ENCODE assay signal across 9 cellular contexts in the genomic region with DNA sequence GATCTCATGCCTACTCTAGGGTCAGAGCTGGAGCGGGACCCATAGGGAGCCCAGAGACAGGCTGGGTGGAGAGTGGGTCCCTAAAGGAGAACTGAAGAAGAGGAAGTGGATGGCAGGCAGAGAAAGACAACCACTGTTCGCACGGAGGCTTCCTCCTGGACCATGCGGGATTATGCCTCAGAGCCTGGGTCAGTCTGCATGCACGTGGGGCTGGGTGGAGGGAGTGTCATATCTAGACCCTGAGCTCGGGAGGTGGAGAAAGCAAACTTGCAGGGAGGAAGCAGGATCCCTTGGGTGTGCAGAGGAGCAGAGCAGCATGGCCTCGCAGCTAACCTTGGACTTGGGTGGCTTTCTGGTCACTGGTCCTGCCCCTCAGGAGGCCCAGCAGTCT.
DNase-seq lines count a peak whose midpoint lies in the region; ATAC-seq and TF ChIP-seq lines count a peak whose summit lies in the region.
"Had no signal": no experiment of that assay in that cellular context is flagged by ENCODE, and none has a peak within 500 bp of the region (broad histone marks: within the 10 kb centered on the region; RNA-seq: fewer than 3 reads in every experiment).

No MANE protein-coding gene starts in this region.

- H3K27me3 ChIP-seq in adrenal gland (no peaks in the 10 kb centered on the region), mammary epithelial cell (ENCODE audit: insufficient read depth, low read length) (no peaks in the 10 kb centered on the region)
- H3K27me3 ChIP-seq: foreskin keratinocyte had no signal

- CTCF ChIA-PET in GM10248 (lab: Yijun Ruan, JAX) (interaction anchor here (1.1 to 2.1 kb wide), 6 partner anchors 9 to 358 kb away, joined by 3 to 7 read pairs (median 4); no protein-coding TSS in a partner anchor), mammary epithelial cell (lab: Charles Lee; ENCODE audit: low non-redundant PET) (no interaction called here)

- H3K9me3 Mint-ChIP-seq in naive thymus-derived CD8-positive, alpha-beta T cell, result no peaks in the 10 kb centered on the region

- BruUV-seq in mammary epithelial cell (replicated peaks; lab: Mats Ljungman, UMichigan), result no TSS peak

- no peak overlapping the region for H3K4me2 ChIP-seq in mammary epithelial cell (ENCODE audit: insufficient read depth, low read depth, low read length)

- POLR2A ChIA-PET in GM10248 (lab: Yijun Ruan, JAX), result interaction anchor here (1.1 to 1.2 kb wide), 2 partner anchors 77 to 80 kb away, joined by 3 to 5 read pairs; no protein-coding TSS in a partner anchor
- POLR2A ChIA-PET in naive thymus-derived CD8-positive, alpha-beta T cell (lab: Charles Lee), result interaction anchor here (0.6 kb wide), 1 partner anchor 81 kb away, joined by 3 read pairs; no protein-coding TSS in a partner anchor

- DNase-seq in GM10248 (ENCODE audit: extremely low spot score), result peak; percentile 49
- DNase-seq in adrenal gland, result peak; percentile 23 to 71 (median 53)
- no peak for DNase-seq in naive thymus-derived CD8-positive, alpha-beta T cell
- no peak for DNase-seq in islet precursor cell
- no peak for DNase-seq in mammary epithelial cell
- DNase-seq in UCSD-AML1 (lab: John Stamatoyannopoulos, UW; ENCODE audit: unreplicated experiment), result no peak
- no peak for DNase-seq in stimulated activated CD4-positive, alpha-beta T cell treated with anti-CD3 and anti-CD28 coated beads, Interleukin-2, amount 100 ng/mL, for 24 hours
- DNase-seq: foreskin keratinocyte had no signal

- peak overlapping the region in 2 of 5 donors; percentile 12 to 77 for H3K27ac ChIP-seq in adrenal gland
- H3K27ac ChIP-seq in mammary epithelial cell (ENCODE audit: insufficient read depth, low read depth, low read length), result no peak overlapping the region
- H3K27ac ChIP-seq: foreskin keratinocyte had no signal

- dilution Hi-C loops in mammary epithelial cell (cut with HindIII; ENCODE audit: low sequenced_read_pairs), result no loop called here

- WGBS in adrenal gland, 4 donors, result 81 to 94% (median 81%) methylated on average over 5 to 7 of the region's 7 CpGs
- WGBS in mammary epithelial cell (ENCODE audit: low coverage, missing lambda C conversion rate), result 72% methylated on average over 7 of the region's 7 CpGs

- in situ Hi-C loops in mammary epithelial cell (cut with MboI; ENCODE audit: low sequenced_read_pairs in 2 of 2), result loop anchor here in 1 of 2 donors (25.0 kb wide), 1 partner anchor 353 kb away; the partner anchor contains the start of gene CPPED1

- peak; percentile 70 for ATAC-seq in HG03108 (IDR thresholded peaks at IDR 0.05; ENCODE audit: unreplicated experiment)
- peak; percentile 6 to 7 for ATAC-seq in naive thymus-derived CD8-positive, alpha-beta T cell
- ATAC-seq: foreskin keratinocyte had no signal

- peak overlapping the region; percentile 68 to 93 (median 89) for H3K27ac Mint-ChIP-seq in naive thymus-derived CD8-positive, alpha-beta T cell

- no peak for TF ChIP-seq POLR2A in adrenal gland (IDR thresholded peaks at IDR 0.05)

- H3K9me3 ChIP-seq in adrenal gland (replicated peaks in 1 of 3) (no peaks in the 10 kb centered on the region), mammary epithelial cell (replicated peaks; ENCODE audit: insufficient read depth, low read length) (peaks cover 2% of the 10 kb centered on the region)

- intact Hi-C loops in adrenal gland (cut with DNase I) (loop anchor here (5.0 to 10.0 kb wide), 3 partner anchors 355 to 365 kb away; no protein-coding TSS in a partner anchor), mammary epithelial cell (cut with micrococcal nuclease) (loop anchor here (5.0 to 10.0 kb wide), 4 partner anchors 95 to 575 kb away; no protein-coding TSS in a partner anchor)

- no peaks in the 10 kb centered on the region for H4K20me1 ChIP-seq in mammary epithelial cell (ENCODE audit: insufficient read depth, low read length)

- no peaks in the 10 kb centered on the region for H3K4me1 ChIP-seq in adrenal gland (replicated peaks in 1 of 2)
- no peaks in the 10 kb centered on the region for H3K4me1 ChIP-seq in mammary epithelial cell (ENCODE audit: insufficient read depth, low read length)
- H3K4me1 ChIP-seq: foreskin keratinocyte had no signal

- H3K27me3 Mint-ChIP-seq in naive thymus-derived CD8-positive, alpha-beta T cell, result no peaks in the 10 kb centered on the region

- H3K79me2 ChIP-seq in mammary epithelial cell (ENCODE audit: insufficient read depth, low read length), result no peaks in the 10 kb centered on the region

- TF ChIP-seq CTCF in GM10248 (IDR thresholded peaks at IDR 0.05; ENCODE audit: control extremely low read depth, extremely low read depth, low read depth, missing control alignments) (no peak), adrenal gland (IDR thresholded peaks at IDR 0.05) (no peak), mammary epithelial cell (conservative IDR thresholded peaks at IDR 0.05 in 1 of 2, IDR thresholded peaks at IDR 0.05 in 1 of 2; ENCODE audit: extremely low read depth in 1 of 2, insufficient read depth in 1 of 2, low read depth in 1 of 2, low read length in 2 of 2) (no peak)

- H3K4me3 ChIP-seq in adrenal gland, result no peak overlapping the region
- H3K4me3 ChIP-seq in mammary epithelial cell (replicated peaks in 1 of 3; ENCODE audit: insufficient read depth in 1 of 3, low read depth in 2 of 3, low read length in 3 of 3), result no peak overlapping the region

- no peak overlapping the region for H2AFZ ChIP-seq in mammary epithelial cell (ENCODE audit: low read depth, low read length)

- H3K36me3 ChIP-seq in adrenal gland (replicated peaks in 1 of 2) (no peaks in the 10 kb centered on the region), mammary epithelial cell (ENCODE audit: insufficient read depth, low read length) (no peaks in the 10 kb centered on the region)

- H3K4me3 Mint-ChIP-seq in naive thymus-derived CD8-positive, alpha-beta T cell, result peak overlapping the region; percentile 42 to 84 (median 70)

- no peak overlapping the region for H3K9ac ChIP-seq in mammary epithelial cell (ENCODE audit: insufficient read depth, low read length)

- H3K4me1 Mint-ChIP-seq in naive thymus-derived CD8-positive, alpha-beta T cell, result peaks cover 22 to 38% (median 30%) of the 10 kb centered on the region in 4 donors

- peaks cover 0 to 10% (median 3%) of the 10 kb centered on the region in 3 donors for H3K36me3 Mint-ChIP-seq in naive thymus-derived CD8-positive, alpha-beta T cell

Comparison
In these comparisons a context has a peak if more than half of its experiments do, and no peak if none do; other contexts are left out.
1. DNase-seq: peak in GM10248 (single experiment) and adrenal gland (7 of 7); none in naive thymus-derived CD8-positive, alpha-beta T cell (0 of 10), islet precursor cell (single experiment), mammary epithelial cell (single experiment), UCSD-AML1 (single experiment) and stimulated activated CD4-positive, alpha-beta T cell treated with anti-CD3 and anti-CD28 coated beads, Interleukin-2, amount 100 ng/mL, for 24 hours (0 of 2).